ENCODE assay signal across 9 cellular contexts in genomic region chr12:89389755-89390661, GRCh38. TPM values are rescaled to one million over a fixed set of nuclear protein-coding genes. Genes with fewer than 3 reads are reported as not detected.
DNase-seq lines count a peak whose midpoint lies in the region; ATAC-seq and TF ChIP-seq lines count a peak whose summit lies in the region.
"Had no signal": no experiment of that assay in that cellular context is flagged by ENCODE, and none has a peak within 500 bp of the region (broad histone marks: within the 10 kb centered on the region; RNA-seq: fewer than 3 reads in every experiment).

No MANE protein-coding gene starts in this region.

- no peak overlapping the region for H3K27ac Mint-ChIP-seq in effector memory CD8-positive, alpha-beta T cell
- H3K27ac Mint-ChIP-seq: activated naive CD4-positive, alpha-beta T cell treated with anti-CD3 and anti-CD28 coated beads, Interleukin-2, amount 50 U/mL, for 24 hours had no signal

- TF ChIP-seq CTCF in gastroesophageal sphincter (IDR thresholded peaks at IDR 0.05) = no peak
- no peak for TF ChIP-seq CTCF in vagina (IDR thresholded peaks at IDR 0.05)

- intact Hi-C loops in sciatic nerve (cut with DNase I) = no loop called here
- intact Hi-C loops in vagina (cut with DNase I) = no loop called here

- no peak for TF ChIP-seq EP300 in gastroesophageal sphincter (IDR thresholded peaks at IDR 0.05)

- no peaks in the 10 kb centered on the region for H3K36me3 Mint-ChIP-seq in effector memory CD8-positive, alpha-beta T cell (ENCODE audit: insufficient read depth)
- H3K36me3 Mint-ChIP-seq: activated naive CD4-positive, alpha-beta T cell treated with anti-CD3 and anti-CD28 coated beads, Interleukin-2, amount 50 U/mL, for 24 hours had no signal

- peaks cover 0 to 41% (median 3%) of the 10 kb centered on the region in 3 donors for H3K4me1 ChIP-seq in gastroesophageal sphincter
- peaks cover 2% of the 10 kb centered on the region for H3K4me1 ChIP-seq in vagina

- H3K4me3 ChIP-seq in gastroesophageal sphincter (no peak overlapping the region), vagina (no peak overlapping the region)

- H3K27ac ChIP-seq in gastroesophageal sphincter (peak overlapping the region in 3 of 4 donors; percentile 27 to 59 (median 49)), vagina (no peak overlapping the region)

- DNase-seq in sciatic nerve (ENCODE audit: low spot score) (no peak), vagina (ENCODE audit: extremely low spot score in 2 of 2) (no peak), NCI-H2107 treated with DMSO at 0.1 percent for 48 hours (lab: John Stamatoyannopoulos, UW; ENCODE audit: unreplicated experiment) (no peak)
- no peak for DNase-seq in effector memory CD8-positive, alpha-beta T cell
- DNase-seq: NCI-H526 treated with DMSO at 0.1 percent for 48 hours had no signal

- WGBS in gastroesophageal sphincter (ENCODE audit: low coverage in 1 of 2), 2 donors = 46 to 57% methylated on average over 4 to 6 of the region's 6 CpGs

- no peak overlapping the region for H3K4me3 Mint-ChIP-seq in effector memory CD8-positive, alpha-beta T cell
- H3K4me3 Mint-ChIP-seq: activated naive CD4-positive, alpha-beta T cell treated with anti-CD3 and anti-CD28 coated beads, Interleukin-2, amount 50 U/mL, for 24 hours had no signal

- no peaks in the 10 kb centered on the region for H3K27me3 Mint-ChIP-seq in effector memory CD8-positive, alpha-beta T cell
- H3K27me3 Mint-ChIP-seq: activated naive CD4-positive, alpha-beta T cell treated with anti-CD3 and anti-CD28 coated beads, Interleukin-2, amount 50 U/mL, for 24 hours had no signal

- ATAC-seq in GM19463 (IDR thresholded peaks at IDR 0.05; ENCODE audit: unreplicated experiment) (peak; percentile 61), HG03520 (IDR thresholded peaks at IDR 0.05; ENCODE audit: unreplicated experiment) (peak; percentile 49), gastroesophageal sphincter (peak; percentile 65), sciatic nerve (peak; percentile 49)
- ATAC-seq in effector memory CD8-positive, alpha-beta T cell (replicated peaks) = no peak

- H3K9me3 ChIP-seq in gastroesophageal sphincter (no peaks in the 10 kb centered on the region), vagina (no peaks in the 10 kb centered on the region)

- H3K36me3 ChIP-seq in gastroesophageal sphincter = no peaks in the 10 kb centered on the region
- H3K36me3 ChIP-seq in vagina = no peaks in the 10 kb centered on the region

- H3K27me3 ChIP-seq in gastroesophageal sphincter (no peaks in the 10 kb centered on the region), vagina (no peaks in the 10 kb centered on the region)

- H3K4me1 Mint-ChIP-seq in effector memory CD8-positive, alpha-beta T cell (ENCODE audit: low read depth in 2 of 2) = peaks cover 0 to 7% of the 10 kb centered on the region in 2 donors

- H3K9me3 Mint-ChIP-seq in effector memory CD8-positive, alpha-beta T cell = no peaks in the 10 kb centered on the region
- H3K9me3 Mint-ChIP-seq: activated naive CD4-positive, alpha-beta T cell treated with anti-CD3 and anti-CD28 coated beads, Interleukin-2, amount 50 U/mL, for 24 hours had no signal

- TF ChIP-seq POLR2A in gastroesophageal sphincter (IDR thresholded peaks at IDR 0.05) (no peak), vagina (IDR thresholded peaks at IDR 0.05) (no peak)

RNA-seq across cellular contexts. Expression of gene DUSP6, which starts 37.7 kb away (rescaled TPM):
- total RNA-seq in gastroesophageal sphincter = 10 to 100 TPM; 52.8 to 73.8 (median 58.5) TPM
- total RNA-seq in sciatic nerve = 93.3 TPM
- 51.1 TPM for total RNA-seq in vagina
